15 cellular contexts compared by ENCODE assay signal in genomic region chr13:49409008-49409407, GRCh38. TPM values are rescaled to one million over a fixed set of nuclear protein-coding genes. Genes with fewer than 3 reads are reported as not detected.
DNase-seq lines count a peak whose midpoint lies in the region; ATAC-seq and TF ChIP-seq lines count a peak whose summit lies in the region.
"Had no signal": no experiment of that assay in that cellular context is flagged by ENCODE, and none has a peak within 500 bp of the region (broad histone marks: within the 10 kb centered on the region; RNA-seq: fewer than 3 reads in every experiment).

No MANE protein-coding gene starts in this region.

- ATAC-seq in activated naive CD8-positive, alpha-beta T cell treated with anti-CD3 and anti-CD28 coated beads, Interleukin-2, amount 50 U/mL, for 24 hours, result no peak

- no peak for TF ChIP-seq CTCF in mammary epithelial cell (conservative IDR thresholded peaks at IDR 0.05 in 1 of 2, IDR thresholded peaks at IDR 0.05 in 1 of 2; ENCODE audit: extremely low read depth in 1 of 2, insufficient read depth in 1 of 2, low read depth in 1 of 2, low read length in 2 of 2)
- TF ChIP-seq CTCF in neural progenitor cell (IDR thresholded peaks at IDR 0.05), result no peak
- no peak for TF ChIP-seq CTCF in prostate gland (IDR thresholded peaks at IDR 0.05)

- in situ Hi-C loops in mammary epithelial cell (cut with MboI; ENCODE audit: low sequenced_read_pairs in 2 of 2), result no loop called here

- H3K36me3 ChIP-seq in MG63, result no peaks in the 10 kb centered on the region
- H3K36me3 ChIP-seq in mammary epithelial cell (ENCODE audit: insufficient read depth, low read length), result no peaks in the 10 kb centered on the region
- H3K36me3 ChIP-seq in neural progenitor cell, result no peaks in the 10 kb centered on the region
- H3K36me3 ChIP-seq in prostate gland, result no peaks in the 10 kb centered on the region

- H3F3A ChIP-seq in neural progenitor cell (ENCODE audit: low read depth), result no peaks in the 10 kb centered on the region

- CTCF ChIA-PET in mammary epithelial cell (lab: Charles Lee; ENCODE audit: low non-redundant PET), result no interaction called here

- intact Hi-C loops in mammary epithelial cell (cut with micrococcal nuclease), result no loop called here
- intact Hi-C loops in prostate gland (cut with DNase I), result no loop called here

- no peak overlapping the region for H2AFZ ChIP-seq in mammary epithelial cell (ENCODE audit: low read depth, low read length)
- H2AFZ ChIP-seq in neural progenitor cell (replicated peaks), result no peak overlapping the region
- H2AFZ ChIP-seq: PC-9 had no signal

- DNase-seq in DMS53 (lab: John Stamatoyannopoulos, UW) (peak; percentile 38), MG63 (peak; percentile 26), mammary epithelial cell (peak; percentile 8), neural progenitor cell (ENCODE audit: low spot score) (peak; percentile 17), GM19240 (ENCODE audit: insufficient read length, low spot score) (no peak), prostate gland (ENCODE audit: low spot score) (no peak), DMS153 treated with DMSO at 0.1 percent for 48 hours (lab: John Stamatoyannopoulos, UW; ENCODE audit: unreplicated experiment) (no peak)
- DNase-seq in activated naive CD8-positive, alpha-beta T cell treated with anti-CD3 and anti-CD28 coated beads, Interleukin-2, amount 50 U/mL, for 24 hours, result no peak
- DNase-seq: HFFc6, NCI-H1105, NCI-H1694, NCI-H2107, NCI-H446 treated with DMSO at 0.1 percent for 48 hours, PC-9 had no signal

- no peaks in the 10 kb centered on the region for H3K27me3 ChIP-seq in MG63
- H3K27me3 ChIP-seq in mammary epithelial cell (ENCODE audit: insufficient read depth, low read length), result no peaks in the 10 kb centered on the region
- no peaks in the 10 kb centered on the region for H3K27me3 ChIP-seq in neural progenitor cell
- H3K27me3 ChIP-seq in prostate gland (replicated peaks; ENCODE audit: insufficient read depth), result no peaks in the 10 kb centered on the region

- H3K27ac ChIP-seq in mammary epithelial cell (ENCODE audit: insufficient read depth, low read depth, low read length), result no peak overlapping the region
- no peak overlapping the region for H3K27ac ChIP-seq in neural progenitor cell
- H3K27ac ChIP-seq in prostate gland, result no peak overlapping the region
- H3K27ac ChIP-seq: PC-9, SK-N-MC had no signal

- TF ChIP-seq POLR2A in prostate gland (IDR thresholded peaks at IDR 0.05), result no peak

- peaks cover 5% of the 10 kb centered on the region; the same call in 1 of the 2 replicates for H3K9me3 ChIP-seq in MG63
- H3K9me3 ChIP-seq in mammary epithelial cell (replicated peaks; ENCODE audit: insufficient read depth, low read length), result no peaks in the 10 kb centered on the region
- no peaks in the 10 kb centered on the region for H3K9me3 ChIP-seq in neural progenitor cell (ENCODE audit: low read depth)
- no peaks in the 10 kb centered on the region for H3K9me3 ChIP-seq in prostate gland

- dilution Hi-C loops in mammary epithelial cell (cut with HindIII; ENCODE audit: low sequenced_read_pairs), result no loop called here

- peaks cover 8% of the 10 kb centered on the region for H3K4me1 Mint-ChIP-seq in neural progenitor cell
- no peaks in the 10 kb centered on the region for H3K4me1 Mint-ChIP-seq in activated naive CD8-positive, alpha-beta T cell treated with anti-CD3 and anti-CD28 coated beads, Interleukin-2, amount 50 U/mL, for 24 hours

- H3K79me2 ChIP-seq in mammary epithelial cell (ENCODE audit: insufficient read depth, low read length) (no peaks in the 10 kb centered on the region), neural progenitor cell (ENCODE audit: low read depth) (no peaks in the 10 kb centered on the region)

- WGBS in mammary epithelial cell (ENCODE audit: low coverage, missing lambda C conversion rate), result 94% methylated on average over 3 of the region's 3 CpGs
- 68% methylated on average over 3 of the region's 3 CpGs for WGBS in prostate gland

- H3K36me3 Mint-ChIP-seq in neural progenitor cell, result peaks cover 13% of the 10 kb centered on the region
- peaks cover 8% of the 10 kb centered on the region for H3K36me3 Mint-ChIP-seq in activated naive CD8-positive, alpha-beta T cell treated with anti-CD3 and anti-CD28 coated beads, Interleukin-2, amount 50 U/mL, for 24 hours (ENCODE audit: low read depth)

- no peak overlapping the region for H3K4me3 Mint-ChIP-seq in neural progenitor cell
- H3K4me3 Mint-ChIP-seq in activated naive CD8-positive, alpha-beta T cell treated with anti-CD3 and anti-CD28 coated beads, Interleukin-2, amount 50 U/mL, for 24 hours, result no peak overlapping the region
- H3K4me3 Mint-ChIP-seq: HFFc6 had no signal

- no peak overlapping the region for H3K4me2 ChIP-seq in mammary epithelial cell (ENCODE audit: insufficient read depth, low read depth, low read length)
- no peak overlapping the region for H3K4me2 ChIP-seq in neural progenitor cell
- H3K4me2 ChIP-seq: PC-9 had no signal

- no TSS peak for BruUV-seq in mammary epithelial cell (replicated peaks; lab: Mats Ljungman, UMichigan)

- peaks cover 17% of the 10 kb centered on the region for H3K9me3 Mint-ChIP-seq in neural progenitor cell
- peaks cover 10% of the 10 kb centered on the region for H3K9me3 Mint-ChIP-seq in activated naive CD8-positive, alpha-beta T cell treated with anti-CD3 and anti-CD28 coated beads, Interleukin-2, amount 50 U/mL, for 24 hours

- H3K27ac Mint-ChIP-seq in neural progenitor cell, result no peak overlapping the region
- H3K27ac Mint-ChIP-seq in activated naive CD8-positive, alpha-beta T cell treated with anti-CD3 and anti-CD28 coated beads, Interleukin-2, amount 50 U/mL, for 24 hours, result no peak overlapping the region
- H3K27ac Mint-ChIP-seq: HFFc6 had no signal

- H3K4me3 ChIP-seq in MG63 (no peak overlapping the region), mammary epithelial cell (replicated peaks in 1 of 3; ENCODE audit: insufficient read depth in 1 of 3, low read depth in 2 of 3, low read length in 3 of 3) (no peak overlapping the region), neural progenitor cell (no peak overlapping the region), prostate gland (no peak overlapping the region)
- H3K4me3 ChIP-seq: PC-9, SK-N-MC had no signal

- no peaks in the 10 kb centered on the region for H4K20me1 ChIP-seq in mammary epithelial cell (ENCODE audit: insufficient read depth, low read length)
- H4K20me1 ChIP-seq in neural progenitor cell (ENCODE audit: low read depth), result no peaks in the 10 kb centered on the region

- no peaks in the 10 kb centered on the region for H3K27me3 Mint-ChIP-seq in neural progenitor cell (ENCODE audit: insufficient read depth, low read depth)
- H3K27me3 Mint-ChIP-seq in activated naive CD8-positive, alpha-beta T cell treated with anti-CD3 and anti-CD28 coated beads, Interleukin-2, amount 50 U/mL, for 24 hours, result no peaks in the 10 kb centered on the region

- no peaks in the 10 kb centered on the region for H3K4me1 ChIP-seq in mammary epithelial cell (ENCODE audit: insufficient read depth, low read length)
- H3K4me1 ChIP-seq in neural progenitor cell, result peaks cover 5% of the 10 kb centered on the region
- no peaks in the 10 kb centered on the region for H3K4me1 ChIP-seq in prostate gland (replicated peaks)

- no peak overlapping the region for H3K9ac ChIP-seq in mammary epithelial cell (ENCODE audit: insufficient read depth, low read length)
- H3K9ac ChIP-seq in neural progenitor cell, result no peak overlapping the region

RNA-seq across cellular contexts. Expression of gene CAB39L, which starts 34.9 kb away (rescaled TPM):
- 5.4 and 11.6 TPM in 2 replicates for total RNA-seq in MG63 (2014; rRNA removed; shearing (Covaris generic); ENCODE audit: low replicate concordance)
- total RNA-seq in mammary epithelial cell, result 1 to 10 TPM; 5.7 to 8.0 TPM
- 3.6 TPM for polyA plus RNA-seq in mammary epithelial cell
- polyA minus RNA-seq in mammary epithelial cell, result 1.6 TPM
- total RNA-seq in neural progenitor cell (ENCODE audit: low replicate concordance), result 15.1 and 18.1 TPM in 2 replicates
- 10 to 100 TPM; 43.9 to 96.5 TPM for total RNA-seq in prostate gland

RNA-seq across cellular contexts. Expression of gene SETDB2, which starts 35.1 kb away (rescaled TPM):
- 1.6 and 4.9 TPM in 2 replicates for total RNA-seq in MG63 (2014; rRNA removed; shearing (Covaris generic); ENCODE audit: low replicate concordance)
- 10 to 100 TPM in 1 of 2 donors, 1 to 10 TPM in 1; 8.1 to 10.2 TPM for total RNA-seq in mammary epithelial cell
- polyA plus RNA-seq in mammary epithelial cell, result 2.2 TPM
- 4.1 TPM for polyA minus RNA-seq in mammary epithelial cell
- 7.1 and 9.5 TPM in 2 replicates for total RNA-seq in neural progenitor cell (ENCODE audit: low replicate concordance)
- 10 to 100 TPM in 1 of 2 donors, 1 to 10 TPM in 1; 9.0 to 17.6 TPM for total RNA-seq in prostate gland

Comparison
In these comparisons a context has a peak if more than half of its experiments do, and no peak if none do; other contexts are left out.
1. DNase-seq: peak in DMS53 (single experiment), MG63 (single experiment), mammary epithelial cell (single experiment) and neural progenitor cell (single experiment); none in activated naive CD8-positive, alpha-beta T cell treated with anti-CD3 and anti-CD28 coated beads, Interleukin-2, amount 50 U/mL, for 24 hours (single experiment), GM19240 (single experiment), prostate gland (single experiment) and DMS153 treated with DMSO at 0.1 percent for 48 hours (single experiment).